Comparison of ENCODE assay signal across 13 cellular contexts in the genomic region with DNA sequence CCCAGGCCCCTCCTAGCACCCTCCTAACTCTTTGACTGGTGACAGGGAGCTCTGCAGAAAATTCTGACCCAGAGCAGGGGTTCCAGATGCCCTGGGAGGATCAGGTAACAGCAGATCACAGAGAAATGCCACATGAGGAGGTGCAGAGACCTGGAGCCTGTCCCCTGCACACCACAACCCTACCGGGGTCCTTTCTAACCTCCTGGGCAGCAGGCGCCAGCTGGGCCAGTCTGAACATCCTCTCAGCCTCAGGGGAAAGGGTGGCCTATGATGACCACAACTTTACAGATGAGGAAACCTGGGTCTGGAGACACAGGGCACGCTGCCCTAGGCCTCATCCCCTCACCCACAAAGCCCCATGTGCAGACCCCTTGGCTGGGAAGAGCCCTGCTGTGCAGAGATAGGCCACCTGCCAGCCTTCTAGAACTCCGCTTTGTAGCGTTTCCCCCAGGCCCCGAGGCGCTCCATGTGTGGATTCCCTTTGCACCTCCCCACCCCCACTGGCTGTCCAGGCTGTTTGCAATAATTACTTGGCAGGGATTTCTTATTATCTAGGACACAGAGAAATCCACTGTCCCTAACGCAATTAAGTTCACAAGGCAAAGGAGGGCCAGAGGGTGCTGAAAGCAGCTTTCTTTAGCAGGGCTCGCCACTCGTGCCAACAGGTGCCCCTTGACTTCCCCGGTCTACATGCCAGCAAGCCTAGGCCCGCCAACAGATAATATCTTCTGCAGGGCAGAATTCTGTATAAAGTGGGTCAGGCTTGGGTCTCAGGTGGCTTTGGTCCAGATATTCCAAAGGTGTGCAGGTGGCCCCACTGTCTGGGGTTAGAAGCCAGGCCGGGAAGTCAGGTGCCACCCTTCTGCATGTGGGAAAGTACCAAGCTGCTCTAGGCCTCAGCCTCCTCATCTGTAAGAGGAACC. TPM values are rescaled to one million over a fixed set of nuclear protein-coding genes. Genes with fewer than 3 reads are reported as not detected.
A peak's percentile ranks its signal among the peaks of the same experiment; 100 is the strongest.
DNase-seq lines count a peak whose midpoint lies in the region; ATAC-seq and TF ChIP-seq lines count a peak whose summit lies in the region.
"Had no signal": no experiment of that assay in that cellular context is flagged by ENCODE, and none has a peak within 500 bp of the region (broad histone marks: within the 10 kb centered on the region; RNA-seq: fewer than 3 reads in every experiment).

No MANE protein-coding gene starts in this region.

- H3K9me3 ChIP-seq in RWPE2 (ENCODE audit: severe bottlenecking) (no peaks in the 10 kb centered on the region), heart left ventricle (no peaks in the 10 kb centered on the region), stomach (no peaks in the 10 kb centered on the region)
- no peaks in the 10 kb centered on the region for H3K9me3 ChIP-seq in CD4-positive, alpha-beta memory T cell (ENCODE audit: control insufficient read depth in 1 of 2, low read length in 2 of 2)

- no peak for ATAC-seq in activated T-cell treated with anti-CD3 and anti-CD28 coated beads, Interleukin-2, amount 50 U/mL, for 72 hours (replicated peaks in 1 of 2)
- ATAC-seq in RWPE2 (ENCODE audit: low read depth): no peak
- ATAC-seq in heart left ventricle: peak; percentile 12 to 36 (median 20)
- ATAC-seq in GM18870 (IDR thresholded peaks at IDR 0.05; ENCODE audit: unreplicated experiment): no peak

- H3K4me3 ChIP-seq in RWPE2 (ENCODE audit: severe bottlenecking): no peak overlapping the region
- no peak overlapping the region for H3K4me3 ChIP-seq in heart left ventricle
- H3K4me3 ChIP-seq in stomach: no peak overlapping the region
- no peak overlapping the region for H3K4me3 ChIP-seq in CD4-positive, alpha-beta memory T cell (ENCODE audit: low read length in 2 of 2)

- no peaks in the 10 kb centered on the region for H3K9me3 Mint-ChIP-seq in activated T-cell treated with anti-CD3 and anti-CD28 coated beads, Interleukin-2, amount 50 U/mL, for 24 hours
- H3K9me3 Mint-ChIP-seq in activated T-cell treated with anti-CD3 and anti-CD28 coated beads, Interleukin-2, amount 50 U/mL, for 72 hours: no peaks in the 10 kb centered on the region
- no peaks in the 10 kb centered on the region for H3K9me3 Mint-ChIP-seq in CD4-positive, alpha-beta memory T cell
- H3K9me3 Mint-ChIP-seq: activated B cell treated with CpG ODN at 0.5 μM for 24 hours had no signal

- peak overlapping the region; percentile 50 for H3K27ac Mint-ChIP-seq in activated T-cell treated with anti-CD3 and anti-CD28 coated beads, Interleukin-2, amount 50 U/mL, for 24 hours
- H3K27ac Mint-ChIP-seq in activated T-cell treated with anti-CD3 and anti-CD28 coated beads, Interleukin-2, amount 50 U/mL, for 72 hours: no peak overlapping the region
- H3K27ac Mint-ChIP-seq in CD4-positive, alpha-beta memory T cell: peak overlapping the region in 3 of 7 donors; percentile 65 to 75 (median 65)
- H3K27ac Mint-ChIP-seq: activated B cell treated with CpG ODN at 0.5 μM for 24 hours had no signal

- no peak for TF ChIP-seq EP300 in stomach (IDR thresholded peaks at IDR 0.05)

- no peak overlapping the region for H3K4me3 Mint-ChIP-seq in activated T-cell treated with anti-CD3 and anti-CD28 coated beads, Interleukin-2, amount 50 U/mL, for 24 hours
- H3K4me3 Mint-ChIP-seq in activated T-cell treated with anti-CD3 and anti-CD28 coated beads, Interleukin-2, amount 50 U/mL, for 72 hours: no peak overlapping the region
- no peak overlapping the region for H3K4me3 Mint-ChIP-seq in CD4-positive, alpha-beta memory T cell
- H3K4me3 Mint-ChIP-seq: activated B cell treated with CpG ODN at 0.5 μM for 24 hours had no signal

- WGBS in heart left ventricle, 4 donors: 56 to 62% (median 60%) methylated on average over 12 to 13 of the region's 13 CpGs
- WGBS in stomach, 5 donors: 78 to 93% (median 82%) methylated on average over 10 to 13 of the region's 13 CpGs

- no peaks in the 10 kb centered on the region for H3K4me1 ChIP-seq in RWPE2 (ENCODE audit: insufficient read depth, poor library complexity, severe bottlenecking)
- H3K4me1 ChIP-seq in heart left ventricle: peaks cover 0 to 53% (median 32%) of the 10 kb centered on the region in 12 donors
- peaks cover 13 to 42% (median 16%) of the 10 kb centered on the region in 4 donors for H3K4me1 ChIP-seq in stomach
- no peaks in the 10 kb centered on the region for H3K4me1 ChIP-seq in CD4-positive, alpha-beta memory T cell (ENCODE audit: insufficient read depth, low read length)

- H3K27ac ChIP-seq in RWPE2 (ENCODE audit: poor library complexity, severe bottlenecking) (no peak overlapping the region), heart left ventricle (peak overlapping the region in 2 of 12 donors; percentile 2 to 16), stomach (no peak overlapping the region)
- no peak overlapping the region for H3K27ac ChIP-seq in CD4-positive, alpha-beta memory T cell (ENCODE audit: low read depth, low read length)

- TF ChIP-seq POLR2A in heart left ventricle (IDR thresholded peaks at IDR 0.05) (no peak), stomach (IDR thresholded peaks at IDR 0.05) (no peak)

- peak; percentile 13 for DNase-seq in activated T-cell treated with anti-CD3 and anti-CD28 coated beads, Interleukin-2, amount 50 U/mL, for 24 hours
- no peak for DNase-seq in activated T-cell treated with anti-CD3 and anti-CD28 coated beads, Interleukin-2, amount 50 U/mL, for 72 hours
- peak; percentile 34 for DNase-seq in RWPE2 (ENCODE audit: low spot score)
- DNase-seq in heart left ventricle: peak in 2 of 5 donors; percentile 25 to 36
- DNase-seq in stomach: peak; percentile 18
- no peak for DNase-seq in DMS114 treated with DMSO at 0.1 percent for 48 hours (lab: John Stamatoyannopoulos, UW; ENCODE audit: unreplicated experiment)
- no peak for DNase-seq in CD4-positive, alpha-beta memory T cell
- DNase-seq: activated B cell treated with CpG ODN at 0.5 μM for 24 hours, DND-41, erythroblast, KBM-7, NCI-H1694 treated with DMSO at 0.1 percent for 48 hours had no signal

- intact Hi-C loops in heart left ventricle (cut with DNase I) (no loop called here), stomach (cut with DNase I; ENCODE audit: low total_unique reads) (no loop called here)
- intact Hi-C loops in CD4-positive, alpha-beta memory T cell (cut with micrococcal nuclease): no loop called here

- H3K4me1 Mint-ChIP-seq in activated T-cell treated with anti-CD3 and anti-CD28 coated beads, Interleukin-2, amount 50 U/mL, for 24 hours (ENCODE audit: low read depth): no peaks in the 10 kb centered on the region
- no peaks in the 10 kb centered on the region for H3K4me1 Mint-ChIP-seq in activated T-cell treated with anti-CD3 and anti-CD28 coated beads, Interleukin-2, amount 50 U/mL, for 72 hours (ENCODE audit: low read depth)
- H3K4me1 Mint-ChIP-seq in CD4-positive, alpha-beta memory T cell: peaks cover 0 to 3% (median under 1%) of the 10 kb centered on the region in 4 donors
- H3K4me1 Mint-ChIP-seq: activated B cell treated with CpG ODN at 0.5 μM for 24 hours had no signal

- H3K36me3 ChIP-seq in RWPE2 (ENCODE audit: low read depth) (peaks cover 98% of the 10 kb centered on the region), heart left ventricle (peaks cover 0 to 100% (median 99%) of the 10 kb centered on the region in 9 donors), stomach (peaks cover 100% of the 10 kb centered on the region in 4 donors)
- H3K36me3 ChIP-seq in CD4-positive, alpha-beta memory T cell (ENCODE audit: insufficient read depth, low read length): peaks cover 99% of the 10 kb centered on the region

- POLR2A ChIA-PET in CD4-positive, alpha-beta memory T cell (lab: Charles Lee; ENCODE audit: partially characterized antibody): interaction anchor here (1.4 kb wide), 1 partner anchor 17 kb away, joined by 3 read pairs; no protein-coding TSS in a partner anchor

- CTCF ChIA-PET in CD4-positive, alpha-beta memory T cell (lab: Charles Lee; ENCODE audit: partially characterized antibody): no interaction called here

- H3K27me3 ChIP-seq in RWPE2 (ENCODE audit: insufficient read depth, poor library complexity, severe bottlenecking) (no peaks in the 10 kb centered on the region), heart left ventricle (no peaks in the 10 kb centered on the region), stomach (no peaks in the 10 kb centered on the region)
- H3K27me3 ChIP-seq in CD4-positive, alpha-beta memory T cell (ENCODE audit: insufficient read depth, low read length): no peaks in the 10 kb centered on the region

- no peaks in the 10 kb centered on the region for H3K27me3 Mint-ChIP-seq in activated T-cell treated with anti-CD3 and anti-CD28 coated beads, Interleukin-2, amount 50 U/mL, for 24 hours
- H3K27me3 Mint-ChIP-seq in activated T-cell treated with anti-CD3 and anti-CD28 coated beads, Interleukin-2, amount 50 U/mL, for 72 hours (ENCODE audit: low read depth): no peaks in the 10 kb centered on the region
- H3K27me3 Mint-ChIP-seq in CD4-positive, alpha-beta memory T cell: no peaks in the 10 kb centered on the region
- H3K27me3 Mint-ChIP-seq: activated B cell treated with CpG ODN at 0.5 μM for 24 hours had no signal

- H3K36me3 Mint-ChIP-seq in activated T-cell treated with anti-CD3 and anti-CD28 coated beads, Interleukin-2, amount 50 U/mL, for 24 hours (ENCODE audit: low read depth): peaks cover 99% of the 10 kb centered on the region
- H3K36me3 Mint-ChIP-seq in activated T-cell treated with anti-CD3 and anti-CD28 coated beads, Interleukin-2, amount 50 U/mL, for 72 hours (ENCODE audit: insufficient read depth in 2 of 2): peaks cover 10 to 19% of the 10 kb centered on the region in 2 donors
- peaks cover 51 to 97% of the 10 kb centered on the region in 2 donors for H3K36me3 Mint-ChIP-seq in CD4-positive, alpha-beta memory T cell

- TF ChIP-seq CTCF in RWPE2 (IDR thresholded peaks at IDR 0.05; ENCODE audit: poor library complexity, severe bottlenecking): no peak
- no peak for TF ChIP-seq CTCF in heart left ventricle (IDR thresholded peaks at IDR 0.05)
- TF ChIP-seq CTCF in stomach (IDR thresholded peaks at IDR 0.05): no peak

RNA-seq across cellular contexts. Expression of a gene that starts 36.4 kb away (rescaled TPM):
- total RNA-seq in activated T-cell treated with anti-CD3 and anti-CD28 coated beads, Interleukin-2, amount 50 U/mL, for 72 hours: 100 to 1,000 TPM; 304 to 326 TPM
- total RNA-seq in heart left ventricle: 100 to 1,000 TPM; 113 to 299 (median 185) TPM
- polyA plus RNA-seq in heart left ventricle: 100 to 1,000 TPM in 1 of 2 donors, 10 to 100 TPM in 1; 76.1 to 279 TPM
- total RNA-seq in stomach: 100 to 1,000 TPM in 3 of 5 donors, 10 to 100 TPM in 2; 52.4 to 167 (median 104) TPM
- polyA plus RNA-seq in stomach: 100 to 1,000 TPM in 2 of 3 donors, 10 to 100 TPM in 1; 91.2 to 145 (median 115) TPM
- 100 to 1,000 TPM; 295 to 298 TPM for total RNA-seq in CD4-positive, alpha-beta memory T cell
- polyA plus RNA-seq in CD4-positive, alpha-beta memory T cell: 100 to 1,000 TPM; 337 to 348 TPM

RNA-seq across cellular contexts. Expression of a gene that starts 58.9 kb away (rescaled TPM):
- 1 to 10 TPM; 1.1 to 1.7 TPM for total RNA-seq in activated T-cell treated with anti-CD3 and anti-CD28 coated beads, Interleukin-2, amount 50 U/mL, for 72 hours
- total RNA-seq in heart left ventricle (10 to 100 TPM in 1 of 9 donors, 1 to 10 TPM in 8; 1.6 to 15.1 (median 5.9) TPM), stomach (10 to 100 TPM in 1 of 5 donors, 1 to 10 TPM in 4; 2.2 to 35.3 (median 4.5) TPM)
- polyA plus RNA-seq in heart left ventricle (1 to 10 TPM; 2.1 to 3.1 TPM), stomach (1 to 10 TPM in 2 of 3 donors, under 1 TPM in 1; 0.61 to 3.0 (median 1.6) TPM)
- 1 to 10 TPM; 2.0 to 2.4 TPM for total RNA-seq in CD4-positive, alpha-beta memory T cell
- polyA plus RNA-seq in CD4-positive, alpha-beta memory T cell: 1 to 10 TPM in 1 of 2 donors, under 1 TPM in 1; 0.43 to 1.4 TPM

Comparison
In these comparisons a context has a peak if more than half of its experiments do, and no peak if none do; other contexts are left out.
1. DNase-seq: peak in activated T-cell treated with anti-CD3 and anti-CD28 coated beads, Interleukin-2, amount 50 U/mL, for 24 hours (single experiment), RWPE2 (single experiment) and stomach (single experiment); none in activated T-cell treated with anti-CD3 and anti-CD28 coated beads, Interleukin-2, amount 50 U/mL, for 72 hours (0 of 2), DMS114 treated with DMSO at 0.1 percent for 48 hours (single experiment) and CD4-positive, alpha-beta memory T cell (0 of 5).
2. ATAC-seq: peak in heart left ventricle (4 of 4); none in activated T-cell treated with anti-CD3 and anti-CD28 coated beads, Interleukin-2, amount 50 U/mL, for 72 hours (0 of 2), RWPE2 (single experiment) and GM18870 (single experiment).